7 cellular contexts compared by ENCODE assay signal in genomic region chr12:27525373-27525772, GRCh38. TPM values are rescaled to one million over a fixed set of nuclear protein-coding genes. Genes with fewer than 3 reads are reported as not detected.
DNase-seq lines count a peak whose midpoint lies in the region; ATAC-seq and TF ChIP-seq lines count a peak whose summit lies in the region.

No MANE protein-coding gene starts in this region.

- DNase-seq in right cardiac atrium (no peak), DMS79 (lab: John Stamatoyannopoulos, UW) (no peak), HUDEP-2 (lab: John Stamatoyannopoulos, UW; ENCODE audit: unreplicated experiment in 76 of 76) (no peak), NCI-H1436 (lab: John Stamatoyannopoulos, UW) (no peak)

- 2% methylated on average over 6 of the region's 6 CpGs for WGBS in right cardiac atrium

- no peak for TF ChIP-seq CTCF in HEK293 (tag by site-specific recombination; IDR thresholded peaks at IDR 0.05)
- no peak for TF ChIP-seq CTCF in VCaP (conservative IDR thresholded peaks at IDR 0.05)

- peak; percentile 1 to 58 for ATAC-seq in right cardiac atrium

- intact Hi-C loops in right cardiac atrium (cut with DNase I): loop anchor here in 3 of 4 donors (10.0 kb wide), 2 partner anchors 91 to 109 kb away; no protein-coding TSS in a partner anchor

- H3K27ac ChIP-seq in HEK293 (ENCODE audit: extremely low read depth, low read depth, low read length) (no peak overlapping the region), VCaP (peak overlapping the region; percentile 93), right cardiac atrium (ENCODE audit: low read length) (peak overlapping the region; percentile 36), skin epidermis (peak overlapping the region in 19 of 21 experiments; percentile 66 to 93 (median 86))

- peak overlapping the region; percentile 65 for H3K4me3 ChIP-seq in HEK293 (ENCODE audit: low read depth, low read length)
- peak overlapping the region; percentile 84 for H3K4me3 ChIP-seq in right cardiac atrium (ENCODE audit: low read length)
- H3K4me3 ChIP-seq in skin epidermis: peak overlapping the region; percentile 50 to 70 (median 62)

- no peaks in the 10 kb centered on the region for H3K36me3 ChIP-seq in HEK293 (ENCODE audit: control insufficient read depth in 2 of 2, insufficient read depth in 1 of 2, low read length in 2 of 2)

- POLR2A ChIA-PET in HEK293 (lab: Yijun Ruan, JAX): interaction anchor here (1.7 to 2.1 kb wide), 2 partner anchors 8 to 91 kb away, joined by 6 to 10 read pairs; no protein-coding TSS in a partner anchor

- no peaks in the 10 kb centered on the region for H3K27me3 ChIP-seq in right cardiac atrium (ENCODE audit: control insufficient read depth, insufficient read depth)

- CTCF ChIA-PET in HEK293 (lab: Yijun Ruan, JAX): interaction anchor here (0.6 kb wide), 1 partner anchor 11 kb away, joined by 6 read pairs; no protein-coding TSS in a partner anchor

- H3K9me3 ChIP-seq in HEK293 (ENCODE audit: control insufficient read depth, insufficient read depth, low read depth, low read length): no peaks in the 10 kb centered on the region
- no peaks in the 10 kb centered on the region for H3K9me3 ChIP-seq in right cardiac atrium (ENCODE audit: control insufficient read depth, low read length)

- H3K4me1 ChIP-seq in HEK293 (ENCODE audit: control insufficient read depth, insufficient read depth, low read length) (peaks cover 3% of the 10 kb centered on the region; the same call in 1 of the 2 replicates), right cardiac atrium (ENCODE audit: control insufficient read depth, insufficient read depth, low read length) (peaks cover 4% of the 10 kb centered on the region)

TF ChIP-seq in HEK293, 187 proteins besides CTCF, POLR2A, EP300 and RAD21:
- TF ChIP-seq ZNF514 (tag by site-specific recombination; IDR thresholded peaks at IDR 0.05): no peak
- peak; percentile 87 for TF ChIP-seq ZBTB20 (tag by site-specific recombination; IDR thresholded peaks at IDR 0.05)
- TF ChIP-seq PRDM1 (tag by site-specific recombination; IDR thresholded peaks at IDR 0.05): 0 out of 2 replicates have a peak, but pooled peaks have one; percentile 36
- peak; percentile 71 for TF ChIP-seq ZNF335 (tag by site-specific recombination; conservative IDR thresholded peaks at IDR 0.05)
- TF ChIP-seq ZNF600 (tag by site-specific recombination; IDR thresholded peaks at IDR 0.05): peak; percentile 73; the same call in 1 of the 2 replicates
- TF ChIP-seq, protein P1, sequence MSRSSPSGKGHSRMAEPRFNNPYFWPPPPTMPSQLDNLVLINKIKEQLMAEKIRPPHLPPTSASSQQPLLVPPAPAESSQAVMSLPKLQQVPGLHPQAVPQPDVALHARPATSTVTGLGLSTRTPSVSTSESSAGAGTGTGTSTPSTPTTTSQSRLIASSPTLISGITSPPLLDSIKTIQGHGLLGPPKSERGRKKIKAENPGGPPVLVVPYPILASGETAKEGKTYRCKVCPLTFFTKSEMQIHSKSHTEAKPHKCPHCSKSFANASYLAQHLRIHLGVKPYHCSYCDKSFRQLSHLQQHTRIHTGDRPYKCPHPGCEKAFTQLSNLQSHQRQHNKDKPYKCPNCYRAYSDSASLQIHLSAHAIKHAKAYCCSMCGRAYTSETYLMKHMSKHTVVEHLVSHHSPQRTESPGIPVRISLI (tag by site-specific recombination; IDR thresholded peaks at IDR 0.05): peak; percentile 80
- TF ChIP-seq, protein P2, sequence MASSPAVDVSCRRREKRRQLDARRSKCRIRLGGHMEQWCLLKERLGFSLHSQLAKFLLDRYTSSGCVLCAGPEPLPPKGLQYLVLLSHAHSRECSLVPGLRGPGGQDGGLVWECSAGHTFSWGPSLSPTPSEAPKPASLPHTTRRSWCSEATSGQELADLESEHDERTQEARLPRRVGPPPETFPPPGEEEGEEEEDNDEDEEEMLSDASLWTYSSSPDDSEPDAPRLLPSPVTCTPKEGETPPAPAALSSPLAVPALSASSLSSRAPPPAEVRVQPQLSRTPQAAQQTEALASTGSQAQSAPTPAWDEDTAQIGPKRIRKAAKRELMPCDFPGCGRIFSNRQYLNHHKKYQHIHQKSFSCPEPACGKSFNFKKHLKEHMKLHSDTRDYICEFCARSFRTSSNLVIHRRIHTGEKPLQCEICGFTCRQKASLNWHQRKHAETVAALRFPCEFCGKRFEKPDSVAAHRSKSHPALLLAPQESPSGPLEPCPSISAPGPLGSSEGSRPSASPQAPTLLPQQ (tag by site-specific recombination; IDR thresholded peaks at IDR 0.05): 0 out of 2 replicates have a peak, but pooled peaks have one; percentile 9
- TF ChIP-seq, protein P3, sequence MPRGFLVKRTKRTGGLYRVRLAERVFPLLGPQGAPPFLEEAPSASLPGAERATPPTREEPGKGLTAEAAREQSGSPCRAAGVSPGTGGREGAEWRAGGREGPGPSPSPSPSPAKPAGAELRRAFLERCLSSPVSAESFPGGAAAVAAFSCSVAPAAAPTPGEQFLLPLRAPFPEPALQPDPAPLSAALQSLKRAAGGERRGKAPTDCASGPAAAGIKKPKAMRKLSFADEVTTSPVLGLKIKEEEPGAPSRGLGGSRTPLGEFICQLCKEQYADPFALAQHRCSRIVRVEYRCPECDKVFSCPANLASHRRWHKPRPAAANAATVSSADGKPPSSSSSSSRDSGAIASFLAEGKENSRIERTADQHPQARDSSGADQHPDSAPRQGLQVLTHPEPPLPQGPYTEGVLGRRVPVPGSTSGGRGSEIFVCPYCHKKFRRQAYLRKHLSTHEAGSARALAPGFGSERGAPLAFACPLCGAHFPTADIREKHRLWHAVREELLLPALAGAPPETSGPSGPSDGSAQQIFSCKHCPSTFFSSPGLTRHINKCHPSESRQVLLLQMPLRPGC (tag by site-specific recombination; IDR thresholded peaks at IDR 0.05): no peak
- no peak for TF ChIP-seq ZNF155 (tag by site-specific recombination; IDR thresholded peaks at IDR 0.05)
- TF ChIP-seq ZBTB17 (tag by site-specific recombination; IDR thresholded peaks at IDR 0.05): peak; percentile 68; the same call in 1 of the 2 replicates
- TF ChIP-seq FEZF1 (tag by site-specific recombination; IDR thresholded peaks at IDR 0.05): no peak
- no peak for TF ChIP-seq ZNF76 (tag by site-specific recombination; IDR thresholded peaks at IDR 0.05; ENCODE audit: borderline replicate concordance, low read depth)
- TF ChIP-seq YY2 (tag by site-specific recombination; IDR thresholded peaks at IDR 0.05): no peak
- TF ChIP-seq IKZF3 (tag by site-specific recombination; IDR thresholded peaks at IDR 0.05): 0 out of 2 replicates have a peak, but pooled peaks have one; percentile 13
- 0 out of 2 replicates have a peak, but pooled peaks have one; percentile 14 for TF ChIP-seq ZFP69B (tag by site-specific recombination; IDR thresholded peaks at IDR 0.05)
TF ChIP-seq in HEK293: peak in this region for 9.

RNA-seq across cellular contexts. Expression of gene PPFIBP1, which starts 1.4 kb away (rescaled TPM):
- total RNA-seq in right cardiac atrium: 100 to 1,000 TPM in 2 of 4 donors, 10 to 100 TPM in 2; 72.4 to 176 (median 94.8) TPM
- polyA plus RNA-seq in right cardiac atrium: 26.4 TPM
